Comparison of ENCODE assay signal across 25 cellular contexts in genomic region chr1:71817028-71817427, GRCh38.
DNase-seq lines count a peak whose midpoint lies in the region; ATAC-seq, FAIRE-seq and TF ChIP-seq lines count a peak whose summit lies in the region.
"Had no signal": no experiment of that assay in that cellular context is flagged by ENCODE, and none has a peak within 500 bp of the region (broad histone marks: within the 10 kb centered on the region; RNA-seq: fewer than 3 reads in every experiment).

No MANE protein-coding gene starts in this region.

- H3K56ac ChIP-seq in H9 (ENCODE audit: insufficient read length, low read depth, low read length), result no peak overlapping the region

- peaks cover 15% of the 10 kb centered on the region for H3K4me1 ChIP-seq in DND-41 (ENCODE audit: insufficient read depth, low read length)
- H3K4me1 ChIP-seq in H9 (ENCODE audit: insufficient read depth, low read length), result no peaks in the 10 kb centered on the region
- no peaks in the 10 kb centered on the region for H3K4me1 ChIP-seq in astrocyte (ENCODE audit: insufficient read depth, low read length)
- H3K4me1 ChIP-seq: BE2C, BLaER1, Caco-2 had no signal

- FAIRE-seq in astrocyte (lab: Jason Lieb, UNC), result no peak
- FAIRE-seq: A204.1, D721Med, GM12878, GM12892, GM19239 had no signal

- DNase-seq in DND-41, result peak; percentile 18
- no peak for DNase-seq in H9
- peak; percentile 2 for DNase-seq in astrocyte (ENCODE audit: low read depth)
- no peak for DNase-seq in NCI-H2171 treated with DMSO at 0.1 percent for 48 hours (lab: John Stamatoyannopoulos, UW)
- no peak for DNase-seq in A172 (ENCODE audit: low spot score)
- DNase-seq in COLO829 (ENCODE audit: low spot score), result no peak
- DNase-seq: ACHN; BE2C; C1 segment of cervical spinal cord; Caco-2; Calu3; CD4-positive, alpha-beta memory T cell; CD4-positive, CD25-positive, alpha-beta regulatory T cell; CD8-positive, alpha-beta memory T cell; DMS79 treated with DMSO at 0.1 percent for 48 hours; EL; GDM1 had no signal

- H4K20me1 ChIP-seq in DND-41 (ENCODE audit: insufficient read depth, low read length) (no peaks in the 10 kb centered on the region), H9 (ENCODE audit: control insufficient read depth, insufficient read depth, insufficient read length) (no peaks in the 10 kb centered on the region), astrocyte (ENCODE audit: insufficient read depth, low read length) (no peaks in the 10 kb centered on the region)
- H4K20me1 ChIP-seq: BLaER1 had no signal

- H3K9me3 Mint-ChIP-seq in H9, result no peaks in the 10 kb centered on the region
- H3K9me3 Mint-ChIP-seq in astrocyte (ENCODE audit: unreplicated experiment), result peaks cover 3% of the 10 kb centered on the region

- H4K8ac ChIP-seq in H9 (replicated peaks; ENCODE audit: insufficient read length, low read depth, low read length), result no peak overlapping the region

- no peak overlapping the region for H3T11ph ChIP-seq in H9 (ENCODE audit: low read length)

- H3K23me2 ChIP-seq in H9 (ENCODE audit: insufficient read length, low read depth, low read length, poor library complexity, severe bottlenecking), result no peaks in the 10 kb centered on the region

- no peaks in the 10 kb centered on the region for H3K4me1 Mint-ChIP-seq in H9
- no peaks in the 10 kb centered on the region for H3K4me1 Mint-ChIP-seq in astrocyte (ENCODE audit: low read depth, unreplicated experiment)
- H3K4me1 Mint-ChIP-seq: CD14-positive monocyte; CD4-positive, alpha-beta memory T cell; CD4-positive, CD25-positive, alpha-beta regulatory T cell; CD8-positive, alpha-beta memory T cell had no signal

- no peak overlapping the region for H3K23ac ChIP-seq in H9 (ENCODE audit: insufficient read length, low read depth, low read length)

- TF ChIP-seq CTCF in DND-41 (IDR thresholded peaks at IDR 0.05; ENCODE audit: borderline replicate concordance, extremely low read depth, low read length, poor library complexity, severe bottlenecking) (no peak), H9 (conservative IDR thresholded peaks at IDR 0.05) (no peak), astrocyte (IDR thresholded peaks at IDR 0.05; ENCODE audit: insufficient read depth, low read depth, low read length) (no peak)

- H3K27ac ChIP-seq in DND-41 (ENCODE audit: low read length) (no peak overlapping the region), H9 (ENCODE audit: insufficient read length, low read depth, low read length) (no peak overlapping the region), astrocyte (ENCODE audit: low read depth, low read length) (no peak overlapping the region)
- H3K27ac ChIP-seq: 22Rv1, BLaER1 had no signal

- no peak overlapping the region for H2BK5ac ChIP-seq in H9 (ENCODE audit: insufficient read length, low read length)

- no peak overlapping the region for H2BK12ac ChIP-seq in H9 (ENCODE audit: insufficient read length, low read depth, low read length)

- H3K36me3 Mint-ChIP-seq in H9 (ENCODE audit: insufficient read depth in 1 of 3, low read depth in 3 of 3), result no peaks in the 10 kb centered on the region
- no peaks in the 10 kb centered on the region for H3K36me3 Mint-ChIP-seq in astrocyte (ENCODE audit: low read depth, unreplicated experiment)
- H3K36me3 Mint-ChIP-seq: CD14-positive monocyte; CD4-positive, alpha-beta memory T cell; CD4-positive, CD25-positive, alpha-beta regulatory T cell; CD8-positive, alpha-beta memory T cell had no signal

- H3K9ac ChIP-seq in DND-41 (ENCODE audit: low read depth, low read length), result no peak overlapping the region
- no peak overlapping the region for H3K9ac ChIP-seq in H9 (ENCODE audit: extremely low read depth, insufficient read length, low read length)
- H3K9ac ChIP-seq in astrocyte (ENCODE audit: low read length), result no peak overlapping the region
- H3K9ac ChIP-seq: BLaER1 had no signal

- H3K4ac ChIP-seq in H9 (ENCODE audit: low read depth, low read length), result no peak overlapping the region

- H2AFZ ChIP-seq in DND-41 (ENCODE audit: low read depth, low read length) (no peak overlapping the region), H9 (ENCODE audit: low read length) (no peak overlapping the region), astrocyte (ENCODE audit: low read depth, low read length) (no peak overlapping the region)

- no peak overlapping the region for H2AK5ac ChIP-seq in H9 (ENCODE audit: insufficient read length, low read length)

- H3K27me3 ChIP-seq in DND-41 (ENCODE audit: insufficient read depth, low read length, poor library complexity) (no peaks in the 10 kb centered on the region), H9 (ENCODE audit: insufficient read depth, low read length) (no peaks in the 10 kb centered on the region), astrocyte (ENCODE audit: insufficient read depth, low read length) (no peaks in the 10 kb centered on the region)
- H3K27me3 ChIP-seq: BE2C, BLaER1 had no signal

- H3K4me3 Mint-ChIP-seq in H9, result no peak overlapping the region
- no peak overlapping the region for H3K4me3 Mint-ChIP-seq in astrocyte (ENCODE audit: unreplicated experiment)
- H3K4me3 Mint-ChIP-seq: CD14-positive monocyte; CD4-positive, alpha-beta memory T cell; CD4-positive, CD25-positive, alpha-beta regulatory T cell; CD8-positive, alpha-beta memory T cell had no signal

- no peaks in the 10 kb centered on the region for H3K79me1 ChIP-seq in H9 (ENCODE audit: insufficient read depth, low read depth, low read length, poor library complexity, severe bottlenecking)

- no peak overlapping the region for H2BK15ac ChIP-seq in H9 (ENCODE audit: low read depth, low read length)

- peak overlapping the region; percentile 12 for H3K18ac ChIP-seq in H9 (ENCODE audit: insufficient read length, low read depth, low read length)

- H2BK120ac ChIP-seq in H9 (ENCODE audit: low read depth, low read length, poor library complexity, severe bottlenecking), result no peak overlapping the region

- H3K14ac ChIP-seq in H9 (ENCODE audit: insufficient read depth, low read length), result no peak overlapping the region

- no peaks in the 10 kb centered on the region for H3K36me3 ChIP-seq in DND-41 (ENCODE audit: insufficient read depth, low read length)
- no peaks in the 10 kb centered on the region for H3K36me3 ChIP-seq in astrocyte (ENCODE audit: insufficient read depth, low read length)
- H3K36me3 ChIP-seq: BE2C, BLaER1 had no signal

- H4K5ac ChIP-seq in H9 (ENCODE audit: insufficient read length, low read depth, low read length), result no peak overlapping the region

- no peak overlapping the region for H2BK20ac ChIP-seq in H9 (ENCODE audit: low read depth, low read length, poor library complexity, severe bottlenecking)

- H3K79me2 ChIP-seq in DND-41 (ENCODE audit: insufficient read depth, low read length) (no peaks in the 10 kb centered on the region), H9 (ENCODE audit: insufficient read depth, low read length) (no peaks in the 10 kb centered on the region), astrocyte (ENCODE audit: insufficient read depth, low read length) (no peaks in the 10 kb centered on the region)

- H3K4me3 ChIP-seq in DND-41 (ENCODE audit: low read depth in 1 of 2, low read length in 2 of 2), result no peak overlapping the region
- no peak overlapping the region for H3K4me3 ChIP-seq in astrocyte (ENCODE audit: insufficient read depth, low read depth, low read length)
- H3K4me3 ChIP-seq: BLaER1, GM12878 had no signal

- no peak overlapping the region for H3K4me2 ChIP-seq in DND-41 (ENCODE audit: insufficient read depth, low read length)
- no peak overlapping the region for H3K4me2 ChIP-seq in H9 (ENCODE audit: insufficient read depth, insufficient read length, low read length)
- no peak overlapping the region for H3K4me2 ChIP-seq in astrocyte (ENCODE audit: low read length)
- H3K4me2 ChIP-seq: BLaER1 had no signal

- no CpG with 5 or more reads among the region's 4 CpGs for WGBS in H9 (ENCODE audit: extremely low coverage, insufficient read length, low lambda C conversion rate)

- H3K27ac Mint-ChIP-seq in H9, result peak overlapping the region in 2 of 3 experiments; percentile 39 to 41; a peak in 1 of 7 replicates
- no peak overlapping the region for H3K27ac Mint-ChIP-seq in astrocyte (ENCODE audit: unreplicated experiment)
- H3K27ac Mint-ChIP-seq: CD4-positive, alpha-beta memory T cell; CD4-positive, CD25-positive, alpha-beta regulatory T cell; CD8-positive, alpha-beta memory T cell had no signal

- ATAC-seq in DND-41 (ENCODE audit: insufficient read depth, low read depth), result peak; percentile 70
- ATAC-seq: GM12878 had no signal

- H4K91ac ChIP-seq in H9 (ENCODE audit: insufficient read length, low read depth, low read length), result no peak overlapping the region

- H3K27me3 Mint-ChIP-seq in H9 (ENCODE audit: low read depth), result no peaks in the 10 kb centered on the region; the same call in 1 of the 2 replicates
- H3K27me3 Mint-ChIP-seq in astrocyte (ENCODE audit: low read depth, unreplicated experiment), result no peaks in the 10 kb centered on the region
- H3K27me3 Mint-ChIP-seq: CD4-positive, alpha-beta memory T cell; CD4-positive, CD25-positive, alpha-beta regulatory T cell had no signal

- H3K9me3 ChIP-seq in DND-41 (ENCODE audit: insufficient read depth, low read length, severe bottlenecking) (no peaks in the 10 kb centered on the region), H9 (ENCODE audit: control insufficient read depth, low read depth, low read length) (no peaks in the 10 kb centered on the region), astrocyte (ENCODE audit: insufficient read depth, low read depth, low read length) (no peaks in the 10 kb centered on the region)
- H3K9me3 ChIP-seq: BE2C, BLaER1, Caco-2 had no signal

Comparison
In these comparisons a context has a peak if more than half of its experiments do, and no peak if none do; other contexts are left out.
1. DNase-seq: peak in DND-41 (single experiment) and astrocyte (single experiment); none in H9 (single experiment), NCI-H2171 treated with DMSO at 0.1 percent for 48 hours (single experiment), A172 (single experiment) and COLO829 (single experiment).